ENCODE assay signal across 20 cellular contexts in the genomic region with DNA sequence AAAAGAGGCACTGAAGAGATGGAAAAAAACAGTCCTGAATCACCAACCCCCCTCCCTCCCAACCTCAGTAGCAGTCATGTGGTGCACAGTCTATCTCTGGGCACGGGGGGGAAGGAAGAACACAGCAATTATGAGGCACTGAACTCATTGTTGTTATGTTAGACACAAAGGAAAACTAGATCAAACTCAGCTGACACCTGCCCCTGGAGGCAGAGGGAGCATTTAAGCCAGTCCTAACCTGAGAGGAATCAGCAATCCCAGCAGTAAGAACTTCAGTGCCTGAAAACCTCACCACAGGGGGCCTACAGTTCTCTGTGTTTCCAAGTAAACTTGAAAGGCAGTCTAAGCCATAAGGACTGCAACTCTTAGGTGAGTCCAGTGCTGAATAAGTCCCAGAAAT.
A peak's percentile ranks its signal among the peaks of the same experiment; 100 is the strongest.
DNase-seq lines count a peak whose midpoint lies in the region; ATAC-seq and TF ChIP-seq lines count a peak whose summit lies in the region.
"Had no signal": no experiment of that assay in that cellular context is flagged by ENCODE, and none has a peak within 500 bp of the region (broad histone marks: within the 10 kb centered on the region; RNA-seq: fewer than 3 reads in every experiment).

No MANE protein-coding gene starts in this region.

- no peak for ATAC-seq in HG03139 (IDR thresholded peaks at IDR 0.05; ENCODE audit: unreplicated experiment)
- ATAC-seq: activated T-cell treated with anti-CD3 and anti-CD28 coated beads, Interleukin-2, amount 50 U/mL, for 72 hours; esophagus mucosa had no signal

- no peak overlapping the region for H3K4me3 ChIP-seq in coronary artery
- no peak overlapping the region for H3K4me3 ChIP-seq in brain microvascular endothelial cell (ENCODE audit: low read depth, low read length)
- H3K4me3 ChIP-seq: GM23248, Peyer's patch had no signal

- H3K27ac ChIP-seq in coronary artery, result no peak overlapping the region
- H3K27ac ChIP-seq in brain microvascular endothelial cell, result no peak overlapping the region
- H3K27ac ChIP-seq: GM23248, HL-60, KMS-11 had no signal

- H3K4me1 Mint-ChIP-seq in IgD-negative memory B cell, result peaks cover 31 to 43% (median 36%) of the 10 kb centered on the region in 3 donors

- H3K36me3 Mint-ChIP-seq in IgD-negative memory B cell, result peaks cover 18% of the 10 kb centered on the region
- H3K36me3 Mint-ChIP-seq: activated naive CD8-positive, alpha-beta T cell treated with anti-CD3 and anti-CD28 coated beads for 36 hours had no signal

- no peaks in the 10 kb centered on the region for H3K27me3 Mint-ChIP-seq in IgD-negative memory B cell

- TF ChIP-seq CTCF in coronary artery (IDR thresholded peaks at IDR 0.05) (no peak), brain microvascular endothelial cell (IDR thresholded peaks at IDR 0.05; ENCODE audit: low read depth, low read length, missing control alignments) (no peak)

- in situ Hi-C loops in brain microvascular endothelial cell (cut with HindIII; ENCODE audit: low pct_ligation_motif_present, low sequenced_read_pairs), result no loop called here

- peak; percentile 48 for DNase-seq in COLO668 (lab: John Stamatoyannopoulos, UW; ENCODE audit: unreplicated experiment)
- peak; percentile 28 for DNase-seq in UCSD-AML1 (lab: John Stamatoyannopoulos, UW; ENCODE audit: unreplicated experiment)
- DNase-seq in medulla oblongata (ENCODE audit: extremely low spot score), result peak; percentile 9
- DNase-seq in coronary artery (ENCODE audit: low spot score), result no peak
- DNase-seq in brain microvascular endothelial cell, result no peak
- DNase-seq in islet precursor cell, result no peak
- DNase-seq: activated naive CD8-positive, alpha-beta T cell treated with anti-CD3 and anti-CD28 coated beads for 36 hours; activated T-cell treated with anti-CD3 and anti-CD28 coated beads, Interleukin-2, amount 50 U/mL, for 72 hours; AML-193; GM23248; midbrain; NCI-H446 treated with DMSO at 0.1 percent for 48 hours; stimulated activated naive CD4-positive, alpha-beta T cell; trophoblast cell had no signal

- H3K36me3 ChIP-seq in brain microvascular endothelial cell (replicated peaks), result no peaks in the 10 kb centered on the region
- H3K36me3 ChIP-seq: Peyer's patch had no signal

- H3K4me3 Mint-ChIP-seq in IgD-negative memory B cell, result peak overlapping the region in 1 of 4 donors; percentile 39
- H3K4me3 Mint-ChIP-seq: activated naive CD8-positive, alpha-beta T cell treated with anti-CD3 and anti-CD28 coated beads for 36 hours; activated T-cell treated with anti-CD3 and anti-CD28 coated beads, Interleukin-2, amount 50 U/mL, for 72 hours had no signal

- no peaks in the 10 kb centered on the region for H3K27me3 ChIP-seq in brain microvascular endothelial cell (replicated peaks)
- H3K27me3 ChIP-seq: Peyer's patch had no signal

- H3K27ac Mint-ChIP-seq in IgD-negative memory B cell, result peak overlapping the region in 2 of 3 donors; percentile 61 to 75
- H3K27ac Mint-ChIP-seq: activated naive CD8-positive, alpha-beta T cell treated with anti-CD3 and anti-CD28 coated beads for 36 hours; activated T-cell treated with anti-CD3 and anti-CD28 coated beads, Interleukin-2, amount 50 U/mL, for 72 hours had no signal

- H3K9me3 Mint-ChIP-seq in IgD-negative memory B cell, result peaks cover 0 to 3% (median 0%) of the 10 kb centered on the region in 3 donors
- H3K9me3 Mint-ChIP-seq: activated naive CD8-positive, alpha-beta T cell treated with anti-CD3 and anti-CD28 coated beads for 36 hours; activated T-cell treated with anti-CD3 and anti-CD28 coated beads, Interleukin-2, amount 50 U/mL, for 72 hours had no signal

Comparison
In these comparisons a context has a peak if more than half of its experiments do, and no peak if none do; other contexts are left out.
1. DNase-seq: peak in COLO668 (single experiment), UCSD-AML1 (single experiment) and medulla oblongata (single experiment); none in coronary artery (single experiment), brain microvascular endothelial cell (single experiment) and islet precursor cell (single experiment).